In genomic region chr5:15844871-15845270, GRCh38 we compare ENCODE assay signal across 25 cellular contexts.
DNase-seq lines count a peak whose midpoint lies in the region; ATAC-seq, FAIRE-seq and TF ChIP-seq lines count a peak whose summit lies in the region.
"Had no signal": no experiment of that assay in that cellular context is flagged by ENCODE, and none has a peak within 500 bp of the region (broad histone marks: within the 10 kb centered on the region; RNA-seq: fewer than 3 reads in every experiment).

No MANE protein-coding gene starts in this region.

- no peaks in the 10 kb centered on the region for H3K36me3 Mint-ChIP-seq in activated CD4-positive, alpha-beta T cell treated with anti-CD3 and anti-CD28 coated beads, Interleukin-2, amount 10 ng/mL, durations not matched to agents 24 days and 14 days (ENCODE audit: low read depth)
- H3K36me3 Mint-ChIP-seq: CD8-positive, alpha-beta T cell had no signal

- peak; percentile 75 for FAIRE-seq in urothelium cell line (lab: Jason Lieb, UNC)
- FAIRE-seq: A549, D721Med, G401.6, GM12891, GM19239 had no signal

- H3K27me3 Mint-ChIP-seq in activated CD4-positive, alpha-beta T cell treated with anti-CD3 and anti-CD28 coated beads, Interleukin-2, amount 10 ng/mL, durations not matched to agents 24 days and 14 days: no peaks in the 10 kb centered on the region
- H3K27me3 Mint-ChIP-seq: B cell; CD4-positive, alpha-beta T cell had no signal

- ATAC-seq in omental fat pad (ENCODE audit: low FRiP score): no peak
- ATAC-seq: A549; CD8-positive, alpha-beta T cell had no signal

- peak overlapping the region; percentile 63 for H3K27ac ChIP-seq in VCaP
- H3K27ac ChIP-seq: 22Rv1; A549; BLaER1 treated with 17β-estradiol and CSF1 and Interleukin-3, amounts not matched to agents 10 nM and 100 nM; C4-2B had no signal

- no peak overlapping the region for H3K4me3 Mint-ChIP-seq in activated CD4-positive, alpha-beta T cell treated with anti-CD3 and anti-CD28 coated beads, Interleukin-2, amount 10 ng/mL, durations not matched to agents 24 days and 14 days
- H3K4me3 Mint-ChIP-seq: B cell; CD4-positive, alpha-beta T cell; CD8-positive, alpha-beta T cell had no signal

- peak; percentile 2 for DNase-seq in activated CD4-positive, alpha-beta T cell treated with anti-CD3 and anti-CD28 coated beads, Interleukin-2, amount 10 ng/mL, durations not matched to agents 24 days and 14 days
- DNase-seq in activated CD4-positive, alpha-beta T cell treated with anti-CD3 and anti-CD28 coated beads for 4 hours: no peak
- DNase-seq in cerebellum (ENCODE audit: low spot score): peak; percentile 33
- DNase-seq in urothelium cell line (ENCODE audit: low spot score): no peak
- no peak for DNase-seq in omental fat pad (ENCODE audit: low spot score)
- DNase-seq in activated gamma-delta T cell treated with Interleukin-2 at 50 U/mL for 16 hours: no peak
- DNase-seq in EL: no peak
- DNase-seq: ACHN; AML-193; Caco-2; Calu3; CD4-positive, alpha-beta T cell; CD8-positive, alpha-beta T cell; DMS79 treated with DMSO at 0.1 percent for 48 hours; GF-D8 had no signal

- no peak for TF ChIP-seq CTCF in VCaP (conservative IDR thresholded peaks at IDR 0.05)
- no peak for TF ChIP-seq CTCF in omental fat pad (IDR thresholded peaks at IDR 0.05)

- H3K9me3 Mint-ChIP-seq in activated CD4-positive, alpha-beta T cell treated with anti-CD3 and anti-CD28 coated beads, Interleukin-2, amount 10 ng/mL, durations not matched to agents 24 days and 14 days: peaks cover 7% of the 10 kb centered on the region

- no peak overlapping the region for H3K27ac Mint-ChIP-seq in activated CD4-positive, alpha-beta T cell treated with anti-CD3 and anti-CD28 coated beads, Interleukin-2, amount 10 ng/mL, durations not matched to agents 24 days and 14 days
- H3K27ac Mint-ChIP-seq: B cell; CD4-positive, alpha-beta T cell; CD8-positive, alpha-beta T cell had no signal

- intact Hi-C loops in activated CD4-positive, alpha-beta T cell treated with anti-CD3 and anti-CD28 coated beads, Interleukin-2, amount 10 ng/mL, durations not matched to agents 24 days and 14 days (cut with micrococcal nuclease): no loop called here

- no peaks in the 10 kb centered on the region for H3K4me1 Mint-ChIP-seq in activated CD4-positive, alpha-beta T cell treated with anti-CD3 and anti-CD28 coated beads, Interleukin-2, amount 10 ng/mL, durations not matched to agents 24 days and 14 days
- H3K4me1 Mint-ChIP-seq: B cell had no signal

Comparison
In these comparisons a context has a peak if more than half of its experiments do, and no peak if none do; other contexts are left out.
1. DNase-seq: peak in activated CD4-positive, alpha-beta T cell treated with anti-CD3 and anti-CD28 coated beads, Interleukin-2, amount 10 ng/mL, durations not matched to agents 24 days and 14 days (single experiment) and cerebellum (single experiment); none in activated CD4-positive, alpha-beta T cell treated with anti-CD3 and anti-CD28 coated beads for 4 hours (0 of 2), urothelium cell line (single experiment), omental fat pad (single experiment), activated gamma-delta T cell treated with Interleukin-2 at 50 U/mL for 16 hours (single experiment) and EL (single experiment).